In the genomic region with DNA sequence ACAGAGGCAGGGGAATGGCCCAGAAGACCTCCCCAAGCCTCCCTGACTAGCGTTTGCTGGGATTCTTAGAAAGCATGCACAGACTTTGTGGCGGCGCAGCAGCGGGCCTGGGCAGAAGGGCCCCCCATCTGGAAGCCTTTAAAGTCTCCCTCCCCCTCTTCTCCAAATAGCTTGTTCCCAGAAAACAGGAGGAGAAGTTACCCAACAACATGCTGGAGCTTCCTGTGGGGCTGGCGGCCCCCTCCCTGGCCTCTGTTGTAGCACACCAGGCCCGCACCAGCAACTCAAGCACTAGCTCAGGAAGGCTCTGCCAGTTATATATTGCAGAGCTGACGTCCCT, we compare ENCODE assay signal across 20 cellular contexts.
"Had no signal": no experiment of that assay in that cellular context is flagged by ENCODE, and none has a peak within 500 bp of the region (broad histone marks: within the 10 kb centered on the region; RNA-seq: fewer than 3 reads in every experiment).

No MANE protein-coding gene starts in this region.

- H3K36me3 ChIP-seq: adrenal gland, ascending aorta, brain microvascular endothelial cell, heart right ventricle, upper lobe of right lung had no signal

- H3K4me1 ChIP-seq: adrenal gland, heart right ventricle, upper lobe of right lung had no signal

- H3K9me3 ChIP-seq: adrenal gland, ascending aorta, heart right ventricle, upper lobe of right lung had no signal

- H3K4me3 ChIP-seq: adrenal gland, ascending aorta, heart right ventricle, lung, upper lobe of right lung had no signal

- H3K27me3 ChIP-seq: adrenal gland, ascending aorta, brain microvascular endothelial cell, heart right ventricle, upper lobe of right lung had no signal

- DNase-seq: activated CD4-positive, alpha-beta T cell treated with anti-CD3 and anti-CD28 coated beads for 4 hours; activated CD4-positive, alpha-beta T cell treated with anti-CD3 and anti-CD28 coated beads, Interleukin-2, amount 50 U/mL, for 48 hours; activated CD4-positive, CD25-positive, alpha-beta regulatory T cell; activated gamma-delta T cell treated with Interleukin-2 at 50 U/mL for 16 hours; activated T-cell treated with anti-CD3 and anti-CD28 coated beads, Interleukin-2, amount 50 U/mL, for 72 hours; brain microvascular endothelial cell; central memory CD4-positive, alpha-beta T cell; heart right ventricle; kidney; naive B cell; nucleus accumbens; posterior cingulate gyrus; stimulated activated CD4-positive, alpha-beta T cell treated with anti-CD3 and anti-CD28 coated beads, Interleukin-4, amount 100 ng/mL, for 1 hour; stimulated activated naive CD4-positive, alpha-beta T cell treated with Interleukin-2 at 50 U/mL for 16 hours; T1000; upper lobe of right lung had no signal

- H3K27ac ChIP-seq: adrenal gland, ascending aorta, brain microvascular endothelial cell, epithelial cell of prostate, heart right ventricle, upper lobe of right lung had no signal

- ATAC-seq: activated T-cell treated with anti-CD3 and anti-CD28 coated beads, Interleukin-2, amount 50 U/mL, for 72 hours; heart right ventricle; upper lobe of right lung had no signal

- FAIRE-seq: kidney had no signal
